Comparison of ENCODE assay signal across 30 cellular contexts in genomic region chr5:50814541-50814940, GRCh38.
"Had no signal": no experiment of that assay in that cellular context is flagged by ENCODE, and none has a peak within 500 bp of the region (broad histone marks: within the 10 kb centered on the region; RNA-seq: fewer than 3 reads in every experiment).

No MANE protein-coding gene starts in this region.

- H3K27ac ChIP-seq: brain microvascular endothelial cell, gastrocnemius medialis, neural progenitor cell, parathyroid adenoma, right atrium auricular region, stomach, tibial nerve had no signal

- H3K4me2 ChIP-seq: neural progenitor cell, smooth muscle cell had no signal

- H3K4me1 ChIP-seq: gastrocnemius medialis, parathyroid adenoma, right atrium auricular region, stomach, tibial nerve had no signal

- DNase-seq: activated CD4-positive, alpha-beta T cell treated with anti-CD3 and anti-CD28 coated beads, Interleukin-2, amount 50 U/mL, for 1 hour; activated CD8-positive, alpha-beta T cell treated with anti-CD3 and anti-CD28 coated beads for 36 hours; activated gamma-delta T cell treated with Interleukin-2 at 50 U/mL for 16 hours; activated naive CD4-positive, alpha-beta T cell treated with anti-CD3 and anti-CD28 coated beads, Interleukin-2, amount 50 U/mL, for 16 hours; activated T-cell treated with anti-CD3 and anti-CD28 coated beads, Interleukin-2, amount 50 U/mL, for 4 hours; amniotic stem cell; brain microvascular endothelial cell; cortex of kidney; effector memory CD8-positive, alpha-beta T cell; erythroblast; gastrocnemius medialis; glutamatergic neuron; islet precursor cell; mammary epithelial cell; midbrain; naive thymus-derived CD4-positive, alpha-beta T cell; occipital lobe; stimulated activated CD4-positive, alpha-beta T cell treated with anti-CD3 and anti-CD28 coated beads, Interleukin-1b, Interleukin-23, amount 100 ng/mL, for 48 hours; stimulated activated CD4-positive, alpha-beta T cell treated with anti-CD3 and anti-CD28 coated beads, Interleukin-4, amount 100 ng/mL, for 4 hours; stimulated activated CD8-positive, alpha-beta memory T cell treated with anti-CD3 and anti-CD28 coated beads, Interleukin-4, amount 100 ng/mL, for 48 hours; stimulated activated naive B cell treated with anti-CD40 and anti-IgM and Interleukin-4, amounts not matched to agents 10 μg/mL and 1 μg/mL and 100 μg/mL, for 72 hours; stomach; T-helper 2 cell had no signal

- FAIRE-seq: astrocyte had no signal

- H3K36me3 ChIP-seq: brain microvascular endothelial cell, gastrocnemius medialis, right atrium auricular region had no signal

- H3K27me3 ChIP-seq: brain microvascular endothelial cell, gastrocnemius medialis, neural progenitor cell, right atrium auricular region, stomach, tibial nerve had no signal

- H3K9ac ChIP-seq: neural progenitor cell, parathyroid adenoma had no signal

- H3K9me3 ChIP-seq: gastrocnemius medialis, right atrium auricular region, stomach had no signal

- ATAC-seq: activated CD8-positive, alpha-beta T cell treated with anti-CD3 and anti-CD28 coated beads for 36 hours; activated T-cell treated with anti-CD3 and anti-CD28 coated beads, Interleukin-2, amount 50 U/mL, for 4 hours; activated T-helper 17 cell treated with anti-CD3 and anti-CD28 coated beads, Interleukin-2, amount 50 U/mL, for 72 hours; effector memory CD8-positive, alpha-beta T cell; gastrocnemius medialis; naive thymus-derived CD4-positive, alpha-beta T cell; stimulated activated naive B cell treated with anti-CD40 and anti-IgM and Interleukin-4, amounts not matched to agents 10 μg/mL and 1 μg/mL and 100 μg/mL, for 72 hours had no signal

- H2AFZ ChIP-seq: neural progenitor cell, parathyroid adenoma had no signal

- H3K4me3 ChIP-seq: gastrocnemius medialis, neural progenitor cell, right atrium auricular region, smooth muscle cell, stomach, tibial nerve had no signal

- H3K79me2 ChIP-seq: parathyroid adenoma had no signal
